Comparison of ENCODE assay signal across 13 cellular contexts in genomic region chr9:71549023-71549422, GRCh38.
DNase-seq lines count a peak whose midpoint lies in the region; ATAC-seq, FAIRE-seq and TF ChIP-seq lines count a peak whose summit lies in the region.
"Had no signal": no experiment of that assay in that cellular context is flagged by ENCODE, and none has a peak within 500 bp of the region (broad histone marks: within the 10 kb centered on the region; RNA-seq: fewer than 3 reads in every experiment).

No MANE protein-coding gene starts in this region.

- no peaks in the 10 kb centered on the region for H3K36me3 ChIP-seq in gastroesophageal sphincter

- TF ChIP-seq POLR2A in GM12891 (IDR thresholded peaks at IDR 0.05; ENCODE audit: low read depth, low read length) (no peak), gastroesophageal sphincter (IDR thresholded peaks at IDR 0.05) (no peak)

- no peak overlapping the region for H3K27ac Mint-ChIP-seq in chondrocyte (ENCODE audit: unreplicated experiment)
- H3K27ac Mint-ChIP-seq: natural killer cell; stimulated activated naive CD8-positive, alpha-beta T cell treated with anti-CD3 and anti-CD28 coated beads, Interleukin-15, Interleukin-2, amounts not matched to agents 100 ng/mL and 50 ng/mL, for 24 hours had no signal

- peaks cover 8% of the 10 kb centered on the region for H3K27me3 ChIP-seq in gastroesophageal sphincter

- H3K9me3 ChIP-seq in gastroesophageal sphincter, result no peaks in the 10 kb centered on the region

- no peaks in the 10 kb centered on the region for H3K4me1 ChIP-seq in gastroesophageal sphincter

- peaks cover 25% of the 10 kb centered on the region for H3K27me3 Mint-ChIP-seq in chondrocyte (ENCODE audit: low read depth)

- no peak for FAIRE-seq in GM12891 (lab: Jason Lieb, UNC)
- FAIRE-seq: HTR-8/SVneo had no signal

- peak; percentile 6 for DNase-seq in GM12891 (ENCODE audit: insufficient read length, low spot score)
- no peak for DNase-seq in islet precursor cell
- DNase-seq in chondrocyte (ENCODE audit: low spot score), result no peak
- DNase-seq in activated T-cell treated with anti-CD3 and anti-CD28 coated beads, Interleukin-2, amount 50 U/mL, for 1 hour, result no peak
- DNase-seq: natural killer cell, NCI-H2107, SHP77 had no signal

- H3K36me3 Mint-ChIP-seq in chondrocyte (ENCODE audit: low read depth), result no peaks in the 10 kb centered on the region
- H3K36me3 Mint-ChIP-seq: natural killer cell had no signal

- 50 to 91% methylated on average over 2 of the region's 2 CpGs for WGBS in gastroesophageal sphincter (ENCODE audit: low coverage in 1 of 2), 2 donors

- ATAC-seq in GM19397 (IDR thresholded peaks at IDR 0.05; ENCODE audit: unreplicated experiment) (peak; percentile 75), HG02870 (IDR thresholded peaks at IDR 0.05; ENCODE audit: unreplicated experiment) (peak; percentile 93), HG03575 (IDR thresholded peaks at IDR 0.05; ENCODE audit: extremely low read depth, insufficient number of reproducible peaks, low FRiP score, unreplicated experiment) (peak; percentile 77), gastroesophageal sphincter (no peak)
- ATAC-seq: natural killer cell had no signal

- TF ChIP-seq CTCF in chondrocyte (IDR thresholded peaks at IDR 0.05) (no peak), gastroesophageal sphincter (IDR thresholded peaks at IDR 0.05) (no peak)

- no peaks in the 10 kb centered on the region for H3K9me3 Mint-ChIP-seq in chondrocyte (ENCODE audit: low read depth)
- H3K9me3 Mint-ChIP-seq: natural killer cell; stimulated activated naive CD8-positive, alpha-beta T cell treated with anti-CD3 and anti-CD28 coated beads, Interleukin-15, Interleukin-2, amounts not matched to agents 100 ng/mL and 50 ng/mL, for 24 hours had no signal

- no peak overlapping the region for H3K27ac ChIP-seq in gastroesophageal sphincter

- H3K4me3 Mint-ChIP-seq in chondrocyte (ENCODE audit: unreplicated experiment), result no peak overlapping the region
- H3K4me3 Mint-ChIP-seq: natural killer cell; stimulated activated naive CD8-positive, alpha-beta T cell treated with anti-CD3 and anti-CD28 coated beads, Interleukin-15, Interleukin-2, amounts not matched to agents 100 ng/mL and 50 ng/mL, for 24 hours had no signal

- H3K4me3 ChIP-seq in gastroesophageal sphincter, result no peak overlapping the region

- TF ChIP-seq EP300 in gastroesophageal sphincter (IDR thresholded peaks at IDR 0.05), result no peak

- H3K4me1 Mint-ChIP-seq in chondrocyte (ENCODE audit: low read depth), result no peaks in the 10 kb centered on the region
- H3K4me1 Mint-ChIP-seq: natural killer cell had no signal

TF ChIP-seq in GM12891, 5 proteins besides CTCF, POLR2A, EP300 and RAD21:
- TF ChIP-seq SPI1 (IDR thresholded peaks at IDR 0.05; ENCODE audit: low read depth, low read length) (peak; percentile 93), TAF1 (IDR thresholded peaks at IDR 0.05; ENCODE audit: low read depth, low read length) (no peak), POLR2AphosphoS5 (IDR thresholded peaks at IDR 0.05; ENCODE audit: low read depth, low read length) (no peak)
TF ChIP-seq in GM12891: peak in this region for 1.
